Comparison of ENCODE assay signal across 21 cellular contexts in the genomic region with DNA sequence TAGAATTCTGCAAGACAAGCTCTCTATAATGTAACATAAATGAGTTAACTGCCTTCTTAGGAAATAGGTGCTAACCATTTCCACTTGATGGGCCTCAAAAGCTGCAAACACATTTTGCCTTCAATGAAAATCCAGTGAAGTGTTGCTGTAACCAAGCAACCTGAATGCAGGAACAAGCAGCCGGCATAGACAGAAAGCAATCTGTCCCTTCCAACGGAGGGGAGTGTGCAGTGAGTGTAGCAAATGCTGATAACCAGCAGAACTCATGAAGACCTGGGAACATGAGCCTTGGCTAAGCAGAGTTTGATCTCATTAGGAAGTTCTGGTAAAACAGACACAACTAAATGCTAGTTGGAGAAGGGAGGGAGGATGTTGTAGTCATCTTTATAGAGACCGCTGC.
DNase-seq lines count a peak whose midpoint lies in the region; ATAC-seq and TF ChIP-seq lines count a peak whose summit lies in the region.
"Had no signal": no experiment of that assay in that cellular context is flagged by ENCODE, and none has a peak within 500 bp of the region (broad histone marks: within the 10 kb centered on the region; RNA-seq: fewer than 3 reads in every experiment).

No MANE protein-coding gene starts in this region.

- H3K4me1 Mint-ChIP-seq in neural progenitor cell: peaks cover 21% of the 10 kb centered on the region
- H3K4me1 Mint-ChIP-seq: natural killer cell, T-helper 17 cell had no signal

- no peaks in the 10 kb centered on the region for H3K36me3 Mint-ChIP-seq in neural progenitor cell

- no peak overlapping the region for H2BK5ac ChIP-seq in mesendoderm (ENCODE audit: low read length)

- H3K27ac ChIP-seq in neural progenitor cell (no peak overlapping the region), mesendoderm (ENCODE audit: low read depth, low read length) (no peak overlapping the region)
- H3K27ac ChIP-seq: brain microvascular endothelial cell, dorsolateral prefrontal cortex, hepatocyte, sigmoid colon had no signal

- no peak overlapping the region for H3K4me3 ChIP-seq in neural progenitor cell
- no peak overlapping the region for H3K4me3 ChIP-seq in mesendoderm (ENCODE audit: low read length)
- H3K4me3 ChIP-seq: dorsolateral prefrontal cortex, hepatocyte, MG63, sigmoid colon had no signal

- H2BK15ac ChIP-seq in mesendoderm (replicated peaks; ENCODE audit: low read depth): no peak overlapping the region

- H4K20me1 ChIP-seq in neural progenitor cell (ENCODE audit: low read depth): no peaks in the 10 kb centered on the region

- ATAC-seq in HG02798 (IDR thresholded peaks at IDR 0.05; ENCODE audit: poor library complexity, unreplicated experiment): no peak
- ATAC-seq: left ventricle myocardium superior, natural killer cell, T-helper 17 cell had no signal

- no peak overlapping the region for H3K23ac ChIP-seq in mesendoderm (ENCODE audit: low read length)

- no peak overlapping the region for H2BK120ac ChIP-seq in mesendoderm (ENCODE audit: low read depth, low read length)

- no peak overlapping the region for H2AK5ac ChIP-seq in mesendoderm (ENCODE audit: low read length)

- no peak overlapping the region for H3K18ac ChIP-seq in mesendoderm (ENCODE audit: low read length)

- H3K27me3 ChIP-seq in neural progenitor cell: no peaks in the 10 kb centered on the region
- no peaks in the 10 kb centered on the region for H3K27me3 ChIP-seq in mesendoderm (ENCODE audit: insufficient read depth, low read length, poor library complexity)
- H3K27me3 ChIP-seq: brain microvascular endothelial cell, dorsolateral prefrontal cortex, hepatocyte, MG63, sigmoid colon had no signal

- peak overlapping the region; percentile 75 for H3K27ac Mint-ChIP-seq in neural progenitor cell
- H3K27ac Mint-ChIP-seq: natural killer cell, T-helper 17 cell had no signal

- H3K36me3 ChIP-seq in neural progenitor cell (no peaks in the 10 kb centered on the region), mesendoderm (ENCODE audit: control insufficient read depth, insufficient read depth, low read length) (no peaks in the 10 kb centered on the region)
- H3K36me3 ChIP-seq: brain microvascular endothelial cell, MG63, sigmoid colon had no signal

- no peak for TF ChIP-seq CTCF in neural progenitor cell (IDR thresholded peaks at IDR 0.05)

- no peak overlapping the region for H4K5ac ChIP-seq in mesendoderm (ENCODE audit: low read length)

- H3K4me3 Mint-ChIP-seq in neural progenitor cell: peak overlapping the region; percentile 19
- H3K4me3 Mint-ChIP-seq: natural killer cell, T-helper 17 cell had no signal

- DNase-seq in DMS 273 treated with DMSO at 0.1 percent for 48 hours (lab: John Stamatoyannopoulos, UW) (peak; percentile 54), NCI-H1436 treated with DMSO at 0.1 percent for 48 hours (lab: John Stamatoyannopoulos, UW) (peak; percentile 13), SK-N-DZ (ENCODE audit: low spot score) (peak; percentile 75), neural progenitor cell (ENCODE audit: low spot score) (peak; percentile 11), NCI-H226 (no peak), GDM1 (lab: John Stamatoyannopoulos, UW) (no peak), mesendoderm (no peak)
- DNase-seq: activated CD8-positive, alpha-beta memory T cell treated with anti-CD3 and anti-CD28 coated beads, Interleukin-2, amount 50 U/mL, for 48 hours; activated naive CD4-positive, alpha-beta T cell treated with anti-CD3 and anti-CD28 coated beads, Interleukin-2, amount 50 U/mL, for 16 hours; brain microvascular endothelial cell; DMS79 treated with DMSO at 0.1 percent for 48 hours; left ventricle myocardium superior; MG63; natural killer cell; sigmoid colon; stimulated activated CD4-positive, alpha-beta T cell treated with anti-CD3 and anti-CD28 coated beads, Interleukin-4, amount 100 ng/mL, for 24 hours; T-helper 17 cell; trophoblast cell had no signal

- H3K27me3 Mint-ChIP-seq in neural progenitor cell (ENCODE audit: insufficient read depth, low read depth): no peaks in the 10 kb centered on the region
- H3K27me3 Mint-ChIP-seq: T-helper 17 cell had no signal

- H4K8ac ChIP-seq in mesendoderm (ENCODE audit: low read depth, low read length): no peak overlapping the region

- no peaks in the 10 kb centered on the region for H3K79me1 ChIP-seq in mesendoderm (ENCODE audit: low read length)

- no peaks in the 10 kb centered on the region for H3K79me2 ChIP-seq in neural progenitor cell (ENCODE audit: low read depth)
- no peaks in the 10 kb centered on the region for H3K79me2 ChIP-seq in mesendoderm (ENCODE audit: control insufficient read depth, insufficient read depth, low read length)
- H3K79me2 ChIP-seq: hepatocyte had no signal

- WGBS in mesendoderm (ENCODE audit: extremely low coverage, insufficient coverage, low lambda C conversion rate): no CpG with 5 or more reads among the region's 3 CpGs

- H3K9ac ChIP-seq in neural progenitor cell (no peak overlapping the region), mesendoderm (ENCODE audit: low read length) (no peak overlapping the region)

- H3K4me1 ChIP-seq in neural progenitor cell (peaks cover 5% of the 10 kb centered on the region), mesendoderm (ENCODE audit: control insufficient read depth, low read depth, low read length) (no peaks in the 10 kb centered on the region)
- H3K4me1 ChIP-seq: sigmoid colon had no signal

- H3K9me3 Mint-ChIP-seq in neural progenitor cell: peaks cover 17% of the 10 kb centered on the region

- peak overlapping the region; percentile 53 for H2AFZ ChIP-seq in neural progenitor cell (replicated peaks)
- H2AFZ ChIP-seq: hepatocyte had no signal

- no peak overlapping the region for H3K4me2 ChIP-seq in neural progenitor cell
- no peak overlapping the region for H3K4me2 ChIP-seq in mesendoderm (ENCODE audit: low read length)
- H3K4me2 ChIP-seq: hepatocyte had no signal

- no peaks in the 10 kb centered on the region for H3F3A ChIP-seq in neural progenitor cell (ENCODE audit: low read depth)

- H3K4ac ChIP-seq in mesendoderm (ENCODE audit: low read depth, low read length): no peak overlapping the region

- no peak overlapping the region for H3K56ac ChIP-seq in mesendoderm (ENCODE audit: low read length)

- H3K9me3 ChIP-seq in neural progenitor cell (ENCODE audit: low read depth): no peaks in the 10 kb centered on the region
- H3K9me3 ChIP-seq: MG63 had no signal

Comparison
In these comparisons a context has a peak if more than half of its experiments do, and no peak if none do; other contexts are left out.
1. DNase-seq: peak in DMS 273 treated with DMSO at 0.1 percent for 48 hours (single experiment), NCI-H1436 treated with DMSO at 0.1 percent for 48 hours (single experiment), SK-N-DZ (single experiment) and neural progenitor cell (single experiment); none in NCI-H226 (single experiment), GDM1 (single experiment) and mesendoderm (single experiment).